ENCODE assay signal across 19 cellular contexts in genomic region chr10:43209651-43210141, GRCh38. TPM values are rescaled to one million over a fixed set of nuclear protein-coding genes. Genes with fewer than 3 reads are reported as not detected.
DNase-seq lines count a peak whose midpoint lies in the region; ATAC-seq and TF ChIP-seq lines count a peak whose summit lies in the region.
"Had no signal": no experiment of that assay in that cellular context is flagged by ENCODE, and none has a peak within 500 bp of the region (broad histone marks: within the 10 kb centered on the region; RNA-seq: fewer than 3 reads in every experiment).

No MANE protein-coding gene starts in this region.

- POLR2A ChIA-PET in WTC11 (lab: Charles Lee), result no interaction called here

- H3K27ac Mint-ChIP-seq in WTC11, result no peak overlapping the region
- H3K27ac Mint-ChIP-seq in stimulated activated effector memory CD8-positive, alpha-beta T cell treated with anti-CD3 and anti-CD28 coated beads, Interleukin-12 subunit alpha, Interleukin-12 subunit beta, amount 100 ng/mL, for 72 hours, result peak overlapping the region; percentile 63
- H3K27ac Mint-ChIP-seq: activated T-helper 1 cell treated with anti-CD3 and anti-CD28 coated beads, Interleukin-12 subunit alpha, Interleukin-12 subunit beta, Interleukin-2, Interleukin-4 antibody, amounts not matched to agents 30 ng/mL and 10 ng/mL and 1 ng/mL, durations not matched to agents 14 hours and 24 hours and 36 hours; CD4-positive, CD25-positive, alpha-beta regulatory T cell had no signal

- H3K4me1 Mint-ChIP-seq in WTC11, result no peaks in the 10 kb centered on the region
- H3K4me1 Mint-ChIP-seq in stimulated activated effector memory CD8-positive, alpha-beta T cell treated with anti-CD3 and anti-CD28 coated beads, Interleukin-12 subunit alpha, Interleukin-12 subunit beta, amount 100 ng/mL, for 72 hours, result peaks cover 18% of the 10 kb centered on the region

- no peaks in the 10 kb centered on the region for H3K27me3 Mint-ChIP-seq in WTC11 (ENCODE audit: low read depth)
- H3K27me3 Mint-ChIP-seq: CD4-positive, CD25-positive, alpha-beta regulatory T cell had no signal

- ATAC-seq in WTC11 (no peak), left ventricle myocardium superior (no peak), GM18873 (IDR thresholded peaks at IDR 0.05; ENCODE audit: low FRiP score, unreplicated experiment) (no peak)
- no peak for ATAC-seq in stimulated activated effector memory CD8-positive, alpha-beta T cell treated with anti-CD3 and anti-CD28 coated beads, Interleukin-12 subunit alpha, Interleukin-12 subunit beta, amount 100 ng/mL, for 72 hours
- ATAC-seq: GM12878 had no signal

- CTCF ChIA-PET in WTC11 (lab: Charles Lee), result interaction anchor here (1.1 to 2.3 kb wide), 3 partner anchors 12 to 46 kb away, joined by 3 to 8 read pairs (median 3); no protein-coding TSS in a partner anchor

- H3K4me3 Mint-ChIP-seq in WTC11, result no peak overlapping the region
- no peak overlapping the region for H3K4me3 Mint-ChIP-seq in stimulated activated effector memory CD8-positive, alpha-beta T cell treated with anti-CD3 and anti-CD28 coated beads, Interleukin-12 subunit alpha, Interleukin-12 subunit beta, amount 100 ng/mL, for 72 hours
- H3K4me3 Mint-ChIP-seq: activated T-helper 1 cell treated with anti-CD3 and anti-CD28 coated beads, Interleukin-12 subunit alpha, Interleukin-12 subunit beta, Interleukin-2, Interleukin-4 antibody, amounts not matched to agents 30 ng/mL and 10 ng/mL and 1 ng/mL, durations not matched to agents 14 hours and 24 hours and 36 hours; CD4-positive, CD25-positive, alpha-beta regulatory T cell had no signal

- TF ChIP-seq CTCF in WTC11 (IDR thresholded peaks at IDR 0.05) (no peak), GM20000 (IDR thresholded peaks at IDR 0.05; ENCODE audit: extremely low read depth, missing control alignments) (no peak)

- DNase-seq in activated effector memory CD4-positive, alpha-beta T cell treated with anti-CD3 and anti-CD28 coated beads, Interleukin-2, amount 50 U/mL, for 16 hours, result peak; percentile 54
- no peak for DNase-seq in activated effector memory CD4-positive, alpha-beta T cell treated with Interleukin-2 at 50 U/mL for 16 hours
- DNase-seq in WTC11 (ENCODE audit: low spot score) (peak; percentile 6), left ventricle myocardium superior (peak; percentile 15), kidney tubule cell (ENCODE audit: low spot score) (no peak), GM20000 (ENCODE audit: low spot score) (no peak)
- DNase-seq in stimulated activated effector memory CD8-positive, alpha-beta T cell treated with anti-CD3 and anti-CD28 coated beads, Interleukin-12 subunit alpha, Interleukin-12 subunit beta, amount 100 ng/mL, for 72 hours (ENCODE audit: low spot score in 2 of 2), result no peak
- DNase-seq: ACHN; activated CD4-positive, alpha-beta T cell treated with anti-CD3 and anti-CD28 coated beads, Interleukin-2, amount 50 U/mL, for 4 hours; amygdala; CD4-positive, CD25-positive, alpha-beta regulatory T cell; cerebellar nuclear complex; effector CD8-positive, alpha-beta T cell; esophagus squamous epithelium; NCI-H510A treated with DMSO at 0.1 percent for 48 hours; occipital lobe had no signal

- no peaks in the 10 kb centered on the region for H3K36me3 Mint-ChIP-seq in WTC11
- H3K36me3 Mint-ChIP-seq in stimulated activated effector memory CD8-positive, alpha-beta T cell treated with anti-CD3 and anti-CD28 coated beads, Interleukin-12 subunit alpha, Interleukin-12 subunit beta, amount 100 ng/mL, for 72 hours, result no peaks in the 10 kb centered on the region
- H3K36me3 Mint-ChIP-seq: CD4-positive, CD25-positive, alpha-beta regulatory T cell had no signal

- intact Hi-C loops in left ventricle myocardium superior (cut with micrococcal nuclease), result no loop called here

- H3K9me3 Mint-ChIP-seq in WTC11, result no peaks in the 10 kb centered on the region
- H3K9me3 Mint-ChIP-seq in stimulated activated effector memory CD8-positive, alpha-beta T cell treated with anti-CD3 and anti-CD28 coated beads, Interleukin-12 subunit alpha, Interleukin-12 subunit beta, amount 100 ng/mL, for 72 hours, result no peaks in the 10 kb centered on the region
- H3K9me3 Mint-ChIP-seq: activated T-helper 1 cell treated with anti-CD3 and anti-CD28 coated beads, Interleukin-12 subunit alpha, Interleukin-12 subunit beta, Interleukin-2, Interleukin-4 antibody, amounts not matched to agents 30 ng/mL and 10 ng/mL and 1 ng/mL, durations not matched to agents 14 hours and 24 hours and 36 hours; CD4-positive, CD25-positive, alpha-beta regulatory T cell had no signal

TF ChIP-seq in WTC11, 78 proteins besides CTCF, POLR2A, EP300 and RAD21 (continues in another document):
- no peak for TF ChIP-seq RORB (CRISPR knock-in tag; IDR thresholded peaks at IDR 0.05)
- TF ChIP-seq MYBL2 (CRISPR knock-in tag; IDR thresholded peaks at IDR 0.05), result no peak
- TF ChIP-seq ZNF281 (CRISPR knock-in tag; IDR thresholded peaks at IDR 0.05), result no peak
- no peak for TF ChIP-seq NR1H2 (CRISPR knock-in tag; IDR thresholded peaks at IDR 0.05)
- TF ChIP-seq FOXP1 (CRISPR knock-in tag; IDR thresholded peaks at IDR 0.05; ENCODE audit: borderline replicate concordance), result no peak
- no peak for TF ChIP-seq ZNF317 (CRISPR knock-in tag; IDR thresholded peaks at IDR 0.05; ENCODE audit: borderline replicate concordance, low read depth)
- TF ChIP-seq CREM (CRISPR knock-in tag; IDR thresholded peaks at IDR 0.05), result no peak
- TF ChIP-seq ATF6 (CRISPR knock-in tag; IDR thresholded peaks at IDR 0.05), result no peak
- TF ChIP-seq PREB (CRISPR knock-in tag; IDR thresholded peaks at IDR 0.05; ENCODE audit: borderline replicate concordance), result no peak

RNA-seq across cellular contexts. Expression of gene RASGEF1A, which starts 57.2 kb away (rescaled TPM):
- total RNA-seq in WTC11 (2021) (20.8 to 21.4 TPM (median 21.0 TPM) in 3 replicates), left ventricle myocardium superior (2.7 TPM)

Comparison
In these comparisons a context has a peak if more than half of its experiments do, and no peak if none do; other contexts are left out.
1. DNase-seq: peak in activated effector memory CD4-positive, alpha-beta T cell treated with anti-CD3 and anti-CD28 coated beads, Interleukin-2, amount 50 U/mL, for 16 hours (single experiment), WTC11 (single experiment) and left ventricle myocardium superior (single experiment); none in activated effector memory CD4-positive, alpha-beta T cell treated with Interleukin-2 at 50 U/mL for 16 hours (single experiment), stimulated activated effector memory CD8-positive, alpha-beta T cell treated with anti-CD3 and anti-CD28 coated beads, Interleukin-12 subunit alpha, Interleukin-12 subunit beta, amount 100 ng/mL, for 72 hours (0 of 2), kidney tubule cell (single experiment) and GM20000 (single experiment).